Comparison of ENCODE assay signal across 22 cellular contexts in the genomic region with DNA sequence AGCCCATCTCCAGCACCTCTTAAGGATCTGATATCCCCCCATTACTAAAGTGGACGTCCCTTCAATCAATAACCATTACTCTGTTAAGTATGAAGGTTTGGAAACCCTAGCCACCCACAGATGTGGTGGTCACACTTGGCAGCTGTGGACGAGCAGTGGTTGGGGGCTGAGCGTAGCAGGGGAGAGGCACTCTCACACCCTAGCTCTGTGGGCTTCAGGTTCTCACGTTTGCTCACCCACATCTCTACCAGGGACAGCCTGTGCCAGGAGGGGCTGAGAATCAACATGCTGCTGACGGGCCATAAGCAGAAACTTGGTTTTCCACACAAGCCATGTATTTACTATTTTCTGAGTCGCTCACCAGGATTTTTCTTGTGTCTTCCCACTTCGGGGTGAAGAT.
"Had no signal": no experiment of that assay in that cellular context is flagged by ENCODE, and none has a peak within 500 bp of the region (broad histone marks: within the 10 kb centered on the region; RNA-seq: fewer than 3 reads in every experiment).

No MANE protein-coding gene starts in this region.

- H3K9me3 Mint-ChIP-seq: dendritic cell treated with granulocyte-macrophage colony-stimulating factor and Interleukin-4, amounts not matched to agents 40 ng/mL and 50 ng/mL, for 4 days; effector memory CD8-positive, alpha-beta T cell; endodermal cell; mesothelial cell of epicardium; naive B cell had no signal

- ATAC-seq: effector memory CD8-positive, alpha-beta T cell; esophagus mucosa; foreskin keratinocyte; gastroesophageal sphincter; heart left ventricle; left cardiac atrium; left lung; left ventricle myocardium superior; lower lobe of right lung; mucosa of descending colon had no signal

- H3K4me3 Mint-ChIP-seq: dendritic cell treated with granulocyte-macrophage colony-stimulating factor and Interleukin-4, amounts not matched to agents 40 ng/mL and 50 ng/mL, for 4 days; effector memory CD8-positive, alpha-beta T cell; endodermal cell; mesothelial cell of epicardium; naive B cell had no signal

- H3K27me3 ChIP-seq: colonic mucosa, gastroesophageal sphincter, heart left ventricle, hepatocyte, left lung had no signal

- H3K4me3 ChIP-seq: colonic mucosa, gastroesophageal sphincter, heart left ventricle, hepatocyte, left lung, lower lobe of right lung, mucosa of descending colon had no signal

- H3K4me1 Mint-ChIP-seq: endodermal cell, naive B cell had no signal

- H3K36me3 Mint-ChIP-seq: naive B cell had no signal

- H3K4me1 ChIP-seq: colonic mucosa, foreskin keratinocyte, gastroesophageal sphincter, left lung, lower lobe of right lung had no signal

- H3K36me3 ChIP-seq: colonic mucosa, gastroesophageal sphincter, heart left ventricle, left lung, lower lobe of right lung had no signal

- H3K9me3 ChIP-seq: colonic mucosa, gastroesophageal sphincter, heart left ventricle, left lung, lower lobe of right lung, mucosa of descending colon had no signal

- H3K27ac Mint-ChIP-seq: dendritic cell treated with granulocyte-macrophage colony-stimulating factor and Interleukin-4, amounts not matched to agents 40 ng/mL and 50 ng/mL, for 4 days; effector memory CD8-positive, alpha-beta T cell; endodermal cell; mesothelial cell of epicardium; naive B cell had no signal

- DNase-seq: colonic mucosa; cortex of kidney; effector CD8-positive, alpha-beta T cell; effector memory CD8-positive, alpha-beta T cell; endodermal cell; erythroblast; foreskin keratinocyte; heart left ventricle; hypothalamus; left cardiac atrium; left lung; left ventricle myocardium superior; lower lobe of right lung; mesenchymal stem cell; mucosa of descending colon; naive B cell had no signal

- H3K27ac ChIP-seq: colonic mucosa, epithelial cell of prostate, foreskin keratinocyte, gastroesophageal sphincter, heart left ventricle, hepatocyte, left lung, lower lobe of right lung had no signal
